12 cellular contexts compared by ENCODE assay signal in genomic region chr11:27469333-27469680, GRCh38. TPM values are rescaled to one million over a fixed set of nuclear protein-coding genes. Genes with fewer than 3 reads are reported as not detected.
A peak's percentile ranks its signal among the peaks of the same experiment; 100 is the strongest.
DNase-seq lines count a peak whose midpoint lies in the region; ATAC-seq, FAIRE-seq and TF ChIP-seq lines count a peak whose summit lies in the region.
"Had no signal": no experiment of that assay in that cellular context is flagged by ENCODE, and none has a peak within 500 bp of the region (broad histone marks: within the 10 kb centered on the region; RNA-seq: fewer than 3 reads in every experiment).

No MANE protein-coding gene starts in this region.

- no peak for TF ChIP-seq CTCF in astrocyte of the cerebellum (IDR thresholded peaks at IDR 0.05; ENCODE audit: low read depth, low read length, missing control alignments)
- no peak for TF ChIP-seq CTCF in progenitor cell of endocrine pancreas (IDR thresholded peaks at IDR 0.05; ENCODE audit: unreplicated experiment)

- H3K4me2 ChIP-seq in GM23248 (ENCODE audit: unreplicated experiment), result peak overlapping the region; percentile 85

- H3K27me3 ChIP-seq in GM23248 (replicated peaks; ENCODE audit: insufficient read depth) (no peaks in the 10 kb centered on the region), iPS-15b (ENCODE audit: control insufficient read depth, insufficient read depth, low read length) (no peaks in the 10 kb centered on the region), MG63 (no peaks in the 10 kb centered on the region)
- H3K27me3 ChIP-seq: gastrocnemius medialis had no signal

- DNase-seq in GM23248 (no peak), astrocyte of the cerebellum (ENCODE audit: low read depth) (no peak), progenitor cell of endocrine pancreas (ENCODE audit: low spot score, unreplicated experiment) (no peak), GM19239 (ENCODE audit: insufficient read length, low spot score) (no peak), MG63 (no peak), NOMO-1 treated with dmso at 0.1 percent for 144 hours (lab: John Stamatoyannopoulos, UW; ENCODE audit: unreplicated experiment) (no peak)
- DNase-seq: activated T-cell treated with anti-CD3 and anti-CD28 coated beads, Interleukin-2, amount 50 U/mL, for 4 hours; gastrocnemius medialis; NCI-H2029 treated with DMSO at 0.1 percent for 48 hours; stimulated activated naive B cell treated with anti-CD40 and anti-IgM and Interleukin-4, amounts not matched to agents 10 μg/mL and 1 μg/mL and 100 μg/mL, for 72 hours had no signal

- H3K9me3 Mint-ChIP-seq in progenitor cell of endocrine pancreas (ENCODE audit: low read depth), result no peaks in the 10 kb centered on the region
- H3K9me3 Mint-ChIP-seq: activated T-cell treated with anti-CD3 and anti-CD28 coated beads, Interleukin-2, amount 50 U/mL, for 4 hours; stimulated activated naive B cell treated with anti-CD40 and anti-IgM and Interleukin-4, amounts not matched to agents 10 μg/mL and 1 μg/mL and 100 μg/mL, for 72 hours had no signal

- peak overlapping the region; percentile 98 for H3K4me3 ChIP-seq in GM23248
- peak overlapping the region; percentile 88 for H3K4me3 ChIP-seq in astrocyte of the cerebellum (ENCODE audit: low read depth, low read length)
- H3K4me3 ChIP-seq in iPS-15b (ENCODE audit: low read depth, low read length), result peak overlapping the region; percentile 94
- no peak overlapping the region for H3K4me3 ChIP-seq in MG63

- no peak for FAIRE-seq in GM19239 (lab: Jason Lieb, UNC)

- peaks cover 68% of the 10 kb centered on the region for H3K79me2 ChIP-seq in GM23248 (ENCODE audit: insufficient read depth)

- H3K27ac Mint-ChIP-seq in progenitor cell of endocrine pancreas, result peak overlapping the region; percentile 93
- H3K27ac Mint-ChIP-seq: stimulated activated naive B cell treated with anti-CD40 and anti-IgM and Interleukin-4, amounts not matched to agents 10 μg/mL and 1 μg/mL and 100 μg/mL, for 72 hours had no signal

- in situ Hi-C loops in GM23248 (cut with MboI), result no loop called here
- in situ Hi-C loops in astrocyte of the cerebellum (cut with HindIII; ENCODE audit: low sequenced_read_pairs), result no loop called here

- peaks cover 43% of the 10 kb centered on the region for H3F3A ChIP-seq in GM23248 (ENCODE audit: insufficient read depth)

- H3K9ac ChIP-seq in GM23248, result peak overlapping the region; percentile 87
- H3K9ac ChIP-seq in iPS-15b (ENCODE audit: low read depth, low read length), result no peak overlapping the region

- H3K9me3 ChIP-seq in GM23248 (ENCODE audit: low read depth) (no peaks in the 10 kb centered on the region), iPS-15b (ENCODE audit: control insufficient read depth, insufficient read depth, low read length) (no peaks in the 10 kb centered on the region), MG63 (no peaks in the 10 kb centered on the region)
- H3K9me3 ChIP-seq: gastrocnemius medialis had no signal

- no peaks in the 10 kb centered on the region for H4K20me1 ChIP-seq in GM23248 (ENCODE audit: insufficient read depth)

- H3K4me1 Mint-ChIP-seq in progenitor cell of endocrine pancreas (ENCODE audit: low read depth), result peaks cover 58% of the 10 kb centered on the region

- H3K4me3 Mint-ChIP-seq in progenitor cell of endocrine pancreas (ENCODE audit: low read depth), result peak overlapping the region; percentile 84
- H3K4me3 Mint-ChIP-seq: activated T-cell treated with anti-CD3 and anti-CD28 coated beads, Interleukin-2, amount 50 U/mL, for 4 hours; stimulated activated naive B cell treated with anti-CD40 and anti-IgM and Interleukin-4, amounts not matched to agents 10 μg/mL and 1 μg/mL and 100 μg/mL, for 72 hours had no signal

- peak overlapping the region; percentile 98 for H3K27ac ChIP-seq in GM23248

- H2AFZ ChIP-seq in GM23248, result no peak overlapping the region

- H3K9me2 ChIP-seq in GM23248 (ENCODE audit: insufficient read depth), result no peaks in the 10 kb centered on the region

- ATAC-seq in HG03196 (IDR thresholded peaks at IDR 0.05; ENCODE audit: unreplicated experiment), result no peak
- ATAC-seq: activated T-cell treated with anti-CD3 and anti-CD28 coated beads, Interleukin-2, amount 50 U/mL, for 4 hours; gastrocnemius medialis; stimulated activated naive B cell treated with anti-CD40 and anti-IgM and Interleukin-4, amounts not matched to agents 10 μg/mL and 1 μg/mL and 100 μg/mL, for 72 hours had no signal

- H3K36me3 Mint-ChIP-seq in progenitor cell of endocrine pancreas (ENCODE audit: insufficient read depth), result peaks cover 6% of the 10 kb centered on the region

- no peaks in the 10 kb centered on the region for H3K27me3 Mint-ChIP-seq in progenitor cell of endocrine pancreas
- H3K27me3 Mint-ChIP-seq: stimulated activated naive B cell treated with anti-CD40 and anti-IgM and Interleukin-4, amounts not matched to agents 10 μg/mL and 1 μg/mL and 100 μg/mL, for 72 hours had no signal

- H3K4me1 ChIP-seq in GM23248 (ENCODE audit: insufficient read depth), result peaks cover 48% of the 10 kb centered on the region
- H3K4me1 ChIP-seq in iPS-15b (ENCODE audit: control insufficient read depth, insufficient read depth, low read length), result peaks cover 19% of the 10 kb centered on the region

- WGBS in GM23248 (ENCODE audit: low coverage in 1 of 2, low lambda C conversion rate in 2 of 2, missing lambda C conversion rate in 2 of 2), 2 experiments, result 68 to 71% methylated on average over 3 of the region's 3 CpGs

- H3K36me3 ChIP-seq in GM23248 (ENCODE audit: low read depth) (no peaks in the 10 kb centered on the region), iPS-15b (ENCODE audit: control insufficient read depth, insufficient read depth, low read length) (no peaks in the 10 kb centered on the region), MG63 (no peaks in the 10 kb centered on the region)
- H3K36me3 ChIP-seq: gastrocnemius medialis had no signal

RNA-seq across cellular contexts. Expression of gene LGR4, which starts 3.3 kb away (rescaled TPM):
- total RNA-seq in GM23248 (2014; rRNA removed; shearing (Covaris generic)), result 58.6 and 59.2 TPM in 2 replicates
- 14.4 and 14.9 TPM in 2 replicates for polyA plus RNA-seq in GM23248 (2016; fragmentation: Nextera tagmentation; extraction: Ambion mirVana)
- total RNA-seq in progenitor cell of endocrine pancreas, result 138 and 154 TPM in 2 replicates
- total RNA-seq in MG63 (2014; rRNA removed; shearing (Covaris generic); ENCODE audit: low replicate concordance), result 3.9 and 7.7 TPM in 2 replicates

RNA-seq across cellular contexts. Expression of gene LIN7C, which starts 37.3 kb away (rescaled TPM):
- total RNA-seq in GM23248 (2014; rRNA removed; shearing (Covaris generic)), result 47.0 and 51.1 TPM in 2 replicates
- polyA plus RNA-seq in GM23248 (2016; fragmentation: Nextera tagmentation; extraction: Ambion mirVana), result 43.0 and 45.1 TPM in 2 replicates
- total RNA-seq in progenitor cell of endocrine pancreas, result 36.5 and 38.2 TPM in 2 replicates
- total RNA-seq in MG63 (2014; rRNA removed; shearing (Covaris generic); ENCODE audit: low replicate concordance), result 18.0 and 33.0 TPM in 2 replicates
